In the genomic region with DNA sequence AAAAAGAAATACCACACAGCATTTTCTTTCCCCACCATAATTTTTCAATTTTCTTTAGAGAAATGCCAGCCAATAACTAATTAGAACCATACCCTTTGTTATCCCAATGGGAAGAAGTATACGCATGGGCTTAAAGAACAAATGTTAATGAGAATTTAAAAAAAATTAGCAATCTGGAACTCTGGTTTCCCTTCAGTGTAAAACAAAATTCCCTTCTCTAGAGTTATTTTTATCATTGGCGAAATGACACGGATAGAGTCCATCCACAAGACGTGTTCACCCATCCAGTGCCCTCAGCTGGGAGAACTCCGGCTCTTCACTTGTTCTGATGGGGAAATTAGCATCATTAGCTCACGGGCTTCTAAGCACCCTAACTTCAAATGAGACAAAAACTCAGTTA, we compare ENCODE assay signal across 23 cellular contexts. TPM values are rescaled to one million over a fixed set of nuclear protein-coding genes. Genes with fewer than 3 reads are reported as not detected.
A peak's percentile ranks its signal among the peaks of the same experiment; 100 is the strongest.
DNase-seq lines count a peak whose midpoint lies in the region; ATAC-seq and TF ChIP-seq lines count a peak whose summit lies in the region.
"Had no signal": no experiment of that assay in that cellular context is flagged by ENCODE, and none has a peak within 500 bp of the region (broad histone marks: within the 10 kb centered on the region; RNA-seq: fewer than 3 reads in every experiment).

No MANE protein-coding gene starts in this region.

- no peak for ATAC-seq in effector memory CD8-positive, alpha-beta T cell (replicated peaks)
- ATAC-seq: left lung had no signal

- H3K9me3 Mint-ChIP-seq in nephron, result no peaks in the 10 kb centered on the region
- H3K9me3 Mint-ChIP-seq in effector memory CD8-positive, alpha-beta T cell, result no peaks in the 10 kb centered on the region
- H3K9me3 Mint-ChIP-seq: CD4-positive, alpha-beta T cell had no signal

- H3K27me3 Mint-ChIP-seq in nephron (ENCODE audit: low read depth), result no peaks in the 10 kb centered on the region
- H3K27me3 Mint-ChIP-seq in effector memory CD8-positive, alpha-beta T cell, result peaks cover 43 to 52% of the 10 kb centered on the region in 2 donors

- DNase-seq in mammary epithelial cell, result no peak
- no peak for DNase-seq in breast epithelium (ENCODE audit: low spot score in 2 of 2)
- no peak for DNase-seq in esophagus muscularis mucosa (ENCODE audit: extremely low spot score)
- no peak for DNase-seq in vagina (ENCODE audit: extremely low spot score in 2 of 2)
- no peak for DNase-seq in effector memory CD8-positive, alpha-beta T cell
- DNase-seq in NCI-H2029 (lab: John Stamatoyannopoulos, UW), result no peak
- no peak for DNase-seq in SJCRH30
- DNase-seq: 8988T; activated CD4-positive, alpha-beta T cell treated with anti-CD3 and anti-CD28 coated beads, Interleukin-2, amount 50 U/mL, for 1 hour; activated CD8-positive, alpha-beta memory T cell treated with anti-CD3 and anti-CD28 coated beads, Interleukin-2, amount 50 U/mL, for 48 hours; activated effector memory CD4-positive, alpha-beta T cell treated with anti-CD3 and anti-CD28 coated beads, Interleukin-2, amount 50 U/mL, for 16 hours; CD4-positive, alpha-beta T cell; DMS153; GDM1; Kasumi-1; left lung; NCI-H1048; NCI-H2081; retina had no signal

- peaks cover 71% of the 10 kb centered on the region for H3K79me2 ChIP-seq in mammary epithelial cell (ENCODE audit: insufficient read depth, low read length)

- TF ChIP-seq CTCF in mammary epithelial cell (conservative IDR thresholded peaks at IDR 0.05 in 1 of 2, IDR thresholded peaks at IDR 0.05 in 1 of 2; ENCODE audit: extremely low read depth in 1 of 2, insufficient read depth in 1 of 2, low read depth in 1 of 2, low read length in 2 of 2), result no peak
- no peak for TF ChIP-seq CTCF in breast epithelium (IDR thresholded peaks at IDR 0.05)
- no peak for TF ChIP-seq CTCF in esophagus muscularis mucosa (IDR thresholded peaks at IDR 0.05)
- TF ChIP-seq CTCF in nephron (IDR thresholded peaks at IDR 0.05; ENCODE audit: unreplicated experiment in 3 of 3), result no peak
- no peak for TF ChIP-seq CTCF in vagina (IDR thresholded peaks at IDR 0.05)

- peak overlapping the region in 2 of 3 experiments; percentile 96 to 100 for H3K4me3 Mint-ChIP-seq in nephron
- H3K4me3 Mint-ChIP-seq in effector memory CD8-positive, alpha-beta T cell, result no peak overlapping the region

- H3K4me3 ChIP-seq in mammary epithelial cell (replicated peaks in 1 of 3; ENCODE audit: insufficient read depth in 1 of 3, low read depth in 2 of 3, low read length in 3 of 3), result no peak overlapping the region
- H3K4me3 ChIP-seq in breast epithelium, result no peak overlapping the region
- no peak overlapping the region for H3K4me3 ChIP-seq in esophagus muscularis mucosa
- no peak overlapping the region for H3K4me3 ChIP-seq in vagina
- no peak overlapping the region for H3K4me3 ChIP-seq in SJCRH30
- H3K4me3 ChIP-seq: left lung had no signal

- CTCF ChIA-PET in mammary epithelial cell (lab: Charles Lee; ENCODE audit: low non-redundant PET), result no interaction called here

- peak overlapping the region in 1 of 3 experiments; percentile 76 for H3K27ac Mint-ChIP-seq in nephron
- H3K27ac Mint-ChIP-seq in effector memory CD8-positive, alpha-beta T cell, result no peak overlapping the region
- H3K27ac Mint-ChIP-seq: CD4-positive, alpha-beta T cell had no signal

- in situ Hi-C loops in mammary epithelial cell (cut with MboI; ENCODE audit: low sequenced_read_pairs in 2 of 2), result loop anchor here in 1 of 2 donors (10.0 kb wide), 1 partner anchor 102 kb away; no protein-coding TSS in a partner anchor

- H3K9me3 ChIP-seq in mammary epithelial cell (replicated peaks; ENCODE audit: insufficient read depth, low read length) (no peaks in the 10 kb centered on the region), breast epithelium (no peaks in the 10 kb centered on the region), esophagus muscularis mucosa (no peaks in the 10 kb centered on the region), vagina (no peaks in the 10 kb centered on the region), SJCRH30 (replicated peaks) (no peaks in the 10 kb centered on the region)
- H3K9me3 ChIP-seq: left lung, neutrophil had no signal

- WGBS in mammary epithelial cell (ENCODE audit: low coverage, missing lambda C conversion rate), result 87% methylated on average over 6 of the region's 6 CpGs
- WGBS in esophagus muscularis mucosa, result 63% methylated on average over 6 of the region's 6 CpGs

- H4K20me1 ChIP-seq in mammary epithelial cell (ENCODE audit: insufficient read depth, low read length), result no peaks in the 10 kb centered on the region

- H3K36me3 ChIP-seq in mammary epithelial cell (ENCODE audit: insufficient read depth, low read length) (no peaks in the 10 kb centered on the region), breast epithelium (no peaks in the 10 kb centered on the region), esophagus muscularis mucosa (no peaks in the 10 kb centered on the region), vagina (no peaks in the 10 kb centered on the region), SJCRH30 (peaks cover 2% of the 10 kb centered on the region; the same call in 1 of the 2 replicates)
- H3K36me3 ChIP-seq: cardiac muscle cell, left lung, neutrophil had no signal

- H3K4me1 Mint-ChIP-seq in nephron, result peaks cover 49% of the 10 kb centered on the region
- H3K4me1 Mint-ChIP-seq in effector memory CD8-positive, alpha-beta T cell (ENCODE audit: low read depth in 2 of 2), result peaks cover 5 to 14% of the 10 kb centered on the region in 2 donors

- dilution Hi-C loops in mammary epithelial cell (cut with HindIII; ENCODE audit: low sequenced_read_pairs), result loop anchor here (5.0 kb wide), 3 partner anchors 34 to 179 kb away; no protein-coding TSS in a partner anchor

- H3K36me3 Mint-ChIP-seq in nephron (ENCODE audit: low read depth), result peaks cover 6% of the 10 kb centered on the region
- H3K36me3 Mint-ChIP-seq in effector memory CD8-positive, alpha-beta T cell (ENCODE audit: insufficient read depth), result peaks cover 10% of the 10 kb centered on the region

- TF ChIP-seq POLR2A in breast epithelium (IDR thresholded peaks at IDR 0.05), result no peak
- TF ChIP-seq POLR2A in esophagus muscularis mucosa (IDR thresholded peaks at IDR 0.05; ENCODE audit: low read depth), result no peak
- no peak for TF ChIP-seq POLR2A in vagina (IDR thresholded peaks at IDR 0.05)

- peak overlapping the region; percentile 11 for H3K27ac ChIP-seq in mammary epithelial cell (ENCODE audit: insufficient read depth, low read depth, low read length)
- H3K27ac ChIP-seq in breast epithelium, result no peak overlapping the region
- peak overlapping the region; percentile 84 to 94 (median 90) for H3K27ac ChIP-seq in esophagus muscularis mucosa (replicated peaks in 1 of 4)
- H3K27ac ChIP-seq in vagina, result peak overlapping the region; percentile 5
- no peak overlapping the region for H3K27ac ChIP-seq in SJCRH30
- H3K27ac ChIP-seq: left lung, neutrophil, VCaP had no signal

- H3K27me3 ChIP-seq in mammary epithelial cell (ENCODE audit: insufficient read depth, low read length) (no peaks in the 10 kb centered on the region), breast epithelium (no peaks in the 10 kb centered on the region), esophagus muscularis mucosa (no peaks in the 10 kb centered on the region), vagina (no peaks in the 10 kb centered on the region), SJCRH30 (no peaks in the 10 kb centered on the region)
- H3K27me3 ChIP-seq: cardiac muscle cell had no signal

- no peak overlapping the region for H2AFZ ChIP-seq in mammary epithelial cell (ENCODE audit: low read depth, low read length)

- H3K4me2 ChIP-seq in mammary epithelial cell (ENCODE audit: insufficient read depth, low read depth, low read length), result peak overlapping the region; percentile 31

- intact Hi-C loops in mammary epithelial cell (cut with micrococcal nuclease) (no loop called here), breast epithelium (cut with DNase I; ENCODE audit: low total_unique reads) (no loop called here), esophagus muscularis mucosa (cut with DNase I) (loop anchor here (5.0 kb wide), 1 partner anchor 94 kb away; no protein-coding TSS in a partner anchor), vagina (cut with DNase I) (loop anchor here (10.0 kb wide), 2 partner anchors 92 to 122 kb away; no protein-coding TSS in a partner anchor)

- H3K4me1 ChIP-seq in mammary epithelial cell (ENCODE audit: insufficient read depth, low read length) (peaks cover 46% of the 10 kb centered on the region), breast epithelium (peaks cover 0 to 8% of the 10 kb centered on the region in 2 donors), esophagus muscularis mucosa (peaks cover 24 to 58% (median 55%) of the 10 kb centered on the region in 4 donors), vagina (peaks cover 47% of the 10 kb centered on the region), SJCRH30 (0 out of 2 replicates have a peak, but pooled peaks cover 4% of the 10 kb centered on the region)

- TF ChIP-seq EP300 in esophagus muscularis mucosa (IDR thresholded peaks at IDR 0.05), result no peak

- no TSS peak for BruUV-seq in mammary epithelial cell (replicated peaks; lab: Mats Ljungman, UMichigan)

- no peak overlapping the region for H3K9ac ChIP-seq in mammary epithelial cell (ENCODE audit: insufficient read depth, low read length)

RNA-seq across cellular contexts. Expression of a gene that starts 3.3 kb away (rescaled TPM):
- total RNA-seq in mammary epithelial cell (100 to 1,000 TPM; 126 to 128 TPM), breast epithelium (10 to 100 TPM in 2 of 3 donors, 1 to 10 TPM in 1; 9.3 to 14.3 (median 12.8) TPM), esophagus muscularis mucosa (10 to 100 TPM; 37.0 to 65.6 (median 49.8) TPM), vagina (51.6 TPM)
- polyA plus RNA-seq in mammary epithelial cell, result 87.8 TPM
- 188 TPM for polyA minus RNA-seq in mammary epithelial cell
- 32.8 and 35.2 TPM in 2 replicates for total RNA-seq in SJCRH30 (2014; rRNA removed; shearing (Covaris generic))

RNA-seq across cellular contexts. Expression of a gene that starts 20.6 kb away (rescaled TPM):
- total RNA-seq in mammary epithelial cell, result 10 to 100 TPM; 14.3 to 17.2 TPM
- polyA plus RNA-seq in mammary epithelial cell, result 17.8 TPM
- 20.6 TPM for polyA minus RNA-seq in mammary epithelial cell
- total RNA-seq in breast epithelium, result 10 to 100 TPM; 10.1 to 12.0 (median 10.8) TPM
- 10 to 100 TPM; 14.1 to 17.9 (median 15.8) TPM for total RNA-seq in esophagus muscularis mucosa
- 8.8 TPM for total RNA-seq in vagina
- total RNA-seq in SJCRH30 (2014; rRNA removed; shearing (Covaris generic)), result 15.6 and 17.4 TPM in 2 replicates

Comparison
In these comparisons a context has a peak if more than half of its experiments do, and no peak if none do; other contexts are left out.
1. H3K27ac ChIP-seq: peak in mammary epithelial cell (single experiment), esophagus muscularis mucosa (4 of 4) and vagina (single experiment); none in breast epithelium (0 of 2) and SJCRH30 (single experiment).
2. H3K4me3 Mint-ChIP-seq: peak in nephron (2 of 3); none in effector memory CD8-positive, alpha-beta T cell (0 of 2).
3. intact Hi-C loops: an anchor here in esophagus muscularis mucosa (5.0 kb wide) and vagina (10.0 kb wide); none called in mammary epithelial cell and breast epithelium.